Comparison of ENCODE assay signal across 8 cellular contexts in the genomic region with DNA sequence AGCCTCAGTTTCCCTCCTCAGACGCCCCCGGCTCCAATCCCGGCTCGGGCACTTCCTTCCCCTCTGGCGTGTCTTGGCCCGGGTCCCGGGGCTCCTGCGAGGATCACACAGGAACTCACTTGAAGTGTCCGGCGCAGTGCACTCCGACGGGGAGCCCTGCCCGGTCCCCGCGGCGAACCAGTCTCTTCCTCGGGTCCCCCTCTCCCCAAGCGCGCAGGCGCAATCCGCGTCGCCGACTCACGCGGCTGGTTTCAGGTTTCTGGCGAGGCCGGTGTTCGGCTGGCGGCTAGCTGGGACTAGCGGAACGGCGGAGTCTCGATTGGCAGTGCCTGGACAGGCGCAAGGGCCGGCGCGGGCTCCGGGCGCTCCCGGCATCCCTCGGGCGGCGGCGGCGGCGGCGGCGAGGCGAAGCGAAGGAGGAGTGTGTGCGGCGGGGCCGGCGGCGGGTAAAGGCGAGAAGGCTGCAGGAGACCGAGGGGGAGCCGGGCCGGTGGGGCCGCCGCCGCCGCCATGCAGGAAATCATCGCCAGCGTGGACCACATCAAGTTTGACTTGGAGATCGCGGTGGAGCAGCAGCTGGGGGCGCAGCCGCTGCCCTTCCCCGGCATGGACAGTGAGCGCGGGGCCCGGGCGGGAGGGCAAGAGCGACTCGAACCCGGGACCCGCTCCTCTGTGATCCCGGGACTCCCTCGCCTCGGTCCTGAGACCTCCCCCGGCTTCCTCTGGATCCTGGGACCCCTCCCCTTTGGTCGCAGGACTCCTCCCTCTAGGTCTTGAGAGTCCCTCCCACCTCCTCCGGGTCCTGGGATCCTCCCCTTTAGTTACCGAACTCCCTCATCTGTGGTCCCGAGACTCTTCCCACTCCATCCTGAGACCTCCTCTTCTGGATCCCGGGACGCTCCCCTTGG. TPM values are rescaled to one million over a fixed set of nuclear protein-coding genes. Genes with fewer than 3 reads are reported as not detected.
DNase-seq lines count a peak whose midpoint lies in the region; ATAC-seq lines count a peak whose summit lies in the region.

Gene CPSF4, plus strand, starts transcription at position 371 of the 908 bp plus-strand sequence. Its CDS starts 140 bp downstream, at position 511.
A gene with protein sequence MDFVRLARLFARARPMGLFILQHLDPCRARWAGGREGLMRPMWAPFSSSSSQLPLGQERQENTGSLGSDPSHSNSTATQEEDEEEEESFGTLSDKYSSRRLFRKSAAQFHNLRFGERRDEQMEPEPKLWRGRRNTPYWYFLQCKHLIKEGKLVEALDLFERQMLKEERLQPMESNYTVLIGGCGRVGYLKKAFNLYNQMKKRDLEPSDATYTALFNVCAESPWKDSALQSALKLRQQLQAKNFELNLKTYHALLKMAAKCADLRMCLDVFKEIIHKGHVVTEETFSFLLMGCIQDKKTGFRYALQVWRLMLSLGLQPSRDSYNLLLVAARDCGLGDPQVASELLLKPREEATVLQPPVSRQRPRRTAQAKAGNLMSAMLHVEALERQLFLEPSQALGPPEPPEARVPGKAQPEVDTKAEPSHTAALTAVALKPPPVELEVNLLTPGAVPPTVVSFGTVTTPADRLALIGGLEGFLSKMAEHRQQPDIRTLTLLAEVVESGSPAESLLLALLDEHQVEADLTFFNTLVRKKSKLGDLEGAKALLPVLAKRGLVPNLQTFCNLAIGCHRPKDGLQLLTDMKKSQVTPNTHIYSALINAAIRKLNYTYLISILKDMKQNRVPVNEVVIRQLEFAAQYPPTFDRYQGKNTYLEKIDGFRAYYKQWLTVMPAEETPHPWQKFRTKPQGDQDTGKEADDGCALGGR (minus strand): TSS at position 226 of the 908 bp plus-strand sequence. CDS start 3,556 bp downstream, outside the sequence.

- H3K27me3 ChIP-seq in endocrine pancreas (ENCODE audit: control insufficient read depth, insufficient read depth, low read length): no peaks in the 10 kb centered on the region

- peak; percentile 92 for DNase-seq in COR-L47 (lab: John Stamatoyannopoulos, UW)
- DNase-seq in HT-29 (ENCODE audit: low spot score): peak; percentile 99
- DNase-seq in NOMO-1 treated with DMSO at 0.1 percent for 48 hours (lab: John Stamatoyannopoulos, UW; ENCODE audit: unreplicated experiment): peak; percentile 98
- peak; percentile 95 for DNase-seq in activated CD8-positive, alpha-beta memory T cell treated with anti-CD3 and anti-CD28 coated beads, Interleukin-2, amount 10 ng/mL, durations not matched to agents 7 days and 5 days
- DNase-seq in mesenteric fat pad (ENCODE audit: low spot score): peak; percentile 98
- DNase-seq in stimulated activated CD8-positive, alpha-beta memory T cell treated with anti-CD3 and anti-CD28 coated beads, Interleukin-15, amount 100 ng/mL, for 1 hour (ENCODE audit: low read depth): peak; percentile 78

- H3K4me3 ChIP-seq in endocrine pancreas (ENCODE audit: control insufficient read depth, insufficient read depth, low read length): peak within 1 kb of the TSS; percentile 83

- no peaks in the 10 kb centered on the region for H3K27me3 Mint-ChIP-seq in activated CD8-positive, alpha-beta memory T cell treated with anti-CD3 and anti-CD28 coated beads, Interleukin-2, amount 10 ng/mL, durations not matched to agents 7 days and 5 days

- H3K4me1 Mint-ChIP-seq in activated CD8-positive, alpha-beta memory T cell treated with anti-CD3 and anti-CD28 coated beads, Interleukin-2, amount 10 ng/mL, durations not matched to agents 7 days and 5 days: peaks cover 35% of the 10 kb centered on the region

- H3K36me3 Mint-ChIP-seq in activated CD8-positive, alpha-beta memory T cell treated with anti-CD3 and anti-CD28 coated beads, Interleukin-2, amount 10 ng/mL, durations not matched to agents 7 days and 5 days: peaks cover 17% of the 10 kb centered on the region

- no peaks in the 10 kb centered on the region for H3K4me1 ChIP-seq in endocrine pancreas (ENCODE audit: control insufficient read depth, insufficient read depth, low read length)

- peak within 1 kb of the TSS; percentile 93 for H3K27ac Mint-ChIP-seq in activated CD8-positive, alpha-beta memory T cell treated with anti-CD3 and anti-CD28 coated beads, Interleukin-2, amount 10 ng/mL, durations not matched to agents 7 days and 5 days

- H3K9me3 ChIP-seq in endocrine pancreas (ENCODE audit: control insufficient read depth, low read length): no peaks in the 10 kb centered on the region

- peak within 1 kb of the TSS; percentile 96 for H3K9ac ChIP-seq in endocrine pancreas (ENCODE audit: control insufficient read depth, insufficient read depth, low read length)

- no peaks in the 10 kb centered on the region for H3K36me3 ChIP-seq in endocrine pancreas (ENCODE audit: control insufficient read depth, insufficient read depth, low read length)

- H3K9me3 Mint-ChIP-seq in activated CD8-positive, alpha-beta memory T cell treated with anti-CD3 and anti-CD28 coated beads, Interleukin-2, amount 10 ng/mL, durations not matched to agents 7 days and 5 days (ENCODE audit: low read depth): no peaks in the 10 kb centered on the region

- H3K4me3 Mint-ChIP-seq in activated CD8-positive, alpha-beta memory T cell treated with anti-CD3 and anti-CD28 coated beads, Interleukin-2, amount 10 ng/mL, durations not matched to agents 7 days and 5 days: peak within 1 kb of the TSS; percentile 97

- CTCF ChIA-PET in activated CD8-positive, alpha-beta memory T cell treated with anti-CD3 and anti-CD28 coated beads, Interleukin-2, amount 10 ng/mL, durations not matched to agents 7 days and 5 days (lab: Charles Lee): interaction anchor here (0.7 to 1.4 kb wide), 2 partner anchors 18 to 23 kb away, joined by 3 to 6 read pairs; no protein-coding TSS in a partner anchor

- ATAC-seq in GM21360 (IDR thresholded peaks at IDR 0.05; ENCODE audit: unreplicated experiment): peak; percentile 86
- peak; percentile 94 for ATAC-seq in activated CD8-positive, alpha-beta memory T cell treated with anti-CD3 and anti-CD28 coated beads, Interleukin-2, amount 10 ng/mL, durations not matched to agents 7 days and 5 days

RNA-seq across cellular contexts. Expression of gene CPSF4, which starts in this region (rescaled TPM):
- 101 and 112 TPM in 2 replicates for total RNA-seq in HT-29 (2014; rRNA removed; shearing (Covaris generic))
- total RNA-seq in activated CD8-positive, alpha-beta memory T cell treated with anti-CD3 and anti-CD28 coated beads, Interleukin-2, amount 10 ng/mL, durations not matched to agents 7 days and 5 days: 10 to 100 TPM; 72.2 to 75.4 TPM
- 54.7 TPM for total RNA-seq in mesenteric fat pad

RNA-seq across cellular contexts. Expression of the second gene that starts in this region (rescaled TPM):
- 18.2 and 22.3 TPM in 2 replicates for total RNA-seq in HT-29 (2014; rRNA removed; shearing (Covaris generic))
- 1 to 10 TPM; 5.8 to 8.9 TPM for total RNA-seq in activated CD8-positive, alpha-beta memory T cell treated with anti-CD3 and anti-CD28 coated beads, Interleukin-2, amount 10 ng/mL, durations not matched to agents 7 days and 5 days
- 11.7 TPM for total RNA-seq in mesenteric fat pad

Comparison
In these comparisons a context has a peak if more than half of its experiments do, and no peak if none do; other contexts are left out.
1. Peak in every context shown above with its lines: DNase-seq, ATAC-seq and H3K4me3 ChIP-seq.